ENCODE assay signal across 9 cellular contexts in the genomic region with DNA sequence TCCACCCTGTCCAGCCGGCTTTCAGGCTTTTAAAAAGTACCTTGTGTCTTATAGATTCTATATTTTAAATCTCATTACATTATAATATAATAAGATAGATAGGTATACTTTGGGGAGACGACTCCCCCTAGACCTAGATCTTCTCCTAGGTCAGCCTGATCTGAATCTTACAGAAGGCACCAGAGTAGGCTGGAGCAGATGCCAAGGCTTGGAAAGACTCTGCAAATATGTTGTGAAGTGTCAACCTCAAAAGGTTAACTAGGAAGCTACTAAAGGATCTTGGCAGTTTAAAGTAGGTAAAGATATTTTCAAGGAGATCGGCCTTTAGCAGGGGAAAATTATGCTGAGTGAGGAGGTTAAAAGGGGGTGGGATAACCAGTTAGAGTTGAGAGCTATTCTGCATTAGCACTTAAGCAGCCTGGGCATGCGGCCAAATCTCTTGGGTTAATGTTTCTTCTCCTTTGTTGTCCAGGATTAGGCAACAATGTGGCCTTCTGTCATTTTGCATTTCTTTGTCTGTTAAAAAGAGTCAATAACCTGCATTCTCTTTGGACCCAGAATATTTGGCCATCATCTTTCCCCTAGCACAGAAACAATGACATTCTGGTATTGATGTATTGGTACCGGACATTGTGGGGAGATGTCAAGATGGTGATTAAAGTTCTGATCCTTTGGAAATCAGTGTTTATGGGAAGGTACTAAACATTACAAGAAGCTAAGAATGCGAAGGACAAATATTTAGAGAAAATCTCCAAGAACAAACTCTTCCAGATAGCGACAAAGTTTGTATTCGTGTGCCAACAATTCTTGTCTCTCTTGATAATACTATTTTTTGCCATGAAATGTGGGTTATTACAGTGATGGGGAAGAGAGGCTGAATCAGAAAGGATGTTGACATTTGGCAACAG. TPM values are rescaled to one million over a fixed set of nuclear protein-coding genes. Genes with fewer than 3 reads are reported as not detected.
DNase-seq lines count a peak whose midpoint lies in the region; ATAC-seq and TF ChIP-seq lines count a peak whose summit lies in the region.
"Had no signal": no experiment of that assay in that cellular context is flagged by ENCODE, and none has a peak within 500 bp of the region (broad histone marks: within the 10 kb centered on the region; RNA-seq: fewer than 3 reads in every experiment).

No MANE protein-coding gene starts in this region.

- H3K9me3 ChIP-seq in left ventricle myocardium inferior (replicated peaks): no peaks in the 10 kb centered on the region
- no peaks in the 10 kb centered on the region for H3K9me3 ChIP-seq in subcutaneous abdominal adipose tissue (ENCODE audit: control insufficient read depth in 5 of 5, low read length in 5 of 5)

- DNase-seq in CD1c-positive myeloid dendritic cell (ENCODE audit: extremely low spot score): peak; percentile 93
- DNase-seq in NCI-H1436 treated with DMSO at 0.1 percent for 48 hours (lab: John Stamatoyannopoulos, UW): peak; percentile 98
- peak; percentile 63 for DNase-seq in SKM-1 treated with dmso at 0.1 percent for 144 hours (lab: John Stamatoyannopoulos, UW; ENCODE audit: unreplicated experiment)
- peak; percentile 82 for DNase-seq in left ventricle myocardium inferior
- no peak for DNase-seq in middle frontal gyrus (ENCODE audit: extremely low spot score, low spot score)
- DNase-seq in T-helper 2 cell: no peak

- no peaks in the 10 kb centered on the region for H3K27me3 ChIP-seq in left ventricle myocardium inferior (ENCODE audit: low read depth)
- no peaks in the 10 kb centered on the region for H3K27me3 ChIP-seq in subcutaneous abdominal adipose tissue (ENCODE audit: control insufficient read depth in 5 of 5, insufficient read depth in 4 of 5, low read length in 5 of 5)

- intact Hi-C loops in left ventricle myocardium inferior (cut with micrococcal nuclease): no loop called here

- H3K9ac ChIP-seq in subcutaneous abdominal adipose tissue (ENCODE audit: low read length in 5 of 5): peak overlapping the region in 2 of 5 donors; percentile 27 to 48

- H3K27ac ChIP-seq in left ventricle myocardium inferior (replicated peaks) (no peak overlapping the region), subcutaneous abdominal adipose tissue (ENCODE audit: low read depth, low read length) (peak overlapping the region; percentile 86)

- TF ChIP-seq CTCF in left ventricle myocardium inferior (IDR thresholded peaks at IDR 0.05; ENCODE audit: borderline replicate concordance): no peak

- H3K4me3 ChIP-seq in left ventricle myocardium inferior (no peak overlapping the region), subcutaneous abdominal adipose tissue (ENCODE audit: low read depth in 1 of 5, low read length in 5 of 5) (no peak overlapping the region)

- no peak for ATAC-seq in HG03025 (IDR thresholded peaks at IDR 0.05; ENCODE audit: low FRiP score, unreplicated experiment)
- ATAC-seq: T-cell had no signal

- H3K36me3 ChIP-seq in left ventricle myocardium inferior (no peaks in the 10 kb centered on the region), subcutaneous abdominal adipose tissue (ENCODE audit: control insufficient read depth in 5 of 5, insufficient read depth in 5 of 5, low read length in 5 of 5) (no peaks in the 10 kb centered on the region)

- peaks cover 8% of the 10 kb centered on the region for H3K4me1 ChIP-seq in left ventricle myocardium inferior
- H3K4me1 ChIP-seq in subcutaneous abdominal adipose tissue (ENCODE audit: control insufficient read depth in 5 of 5, insufficient read depth in 5 of 5, low read length in 5 of 5): peaks cover 6 to 29% (median 18%) of the 10 kb centered on the region in 5 donors

RNA-seq across cellular contexts. Expression of a gene that starts 51.2 kb away (rescaled TPM):
- total RNA-seq in left ventricle myocardium inferior: 17.0 TPM

Comparison
In these comparisons a context has a peak if more than half of its experiments do, and no peak if none do; other contexts are left out.
1. DNase-seq: peak in CD1c-positive myeloid dendritic cell (single experiment), NCI-H1436 treated with DMSO at 0.1 percent for 48 hours (single experiment), SKM-1 treated with dmso at 0.1 percent for 144 hours (single experiment) and left ventricle myocardium inferior (single experiment); none in middle frontal gyrus (single experiment) and T-helper 2 cell (0 of 5).